2 cellular contexts compared by ENCODE assay signal in the genomic region with DNA sequence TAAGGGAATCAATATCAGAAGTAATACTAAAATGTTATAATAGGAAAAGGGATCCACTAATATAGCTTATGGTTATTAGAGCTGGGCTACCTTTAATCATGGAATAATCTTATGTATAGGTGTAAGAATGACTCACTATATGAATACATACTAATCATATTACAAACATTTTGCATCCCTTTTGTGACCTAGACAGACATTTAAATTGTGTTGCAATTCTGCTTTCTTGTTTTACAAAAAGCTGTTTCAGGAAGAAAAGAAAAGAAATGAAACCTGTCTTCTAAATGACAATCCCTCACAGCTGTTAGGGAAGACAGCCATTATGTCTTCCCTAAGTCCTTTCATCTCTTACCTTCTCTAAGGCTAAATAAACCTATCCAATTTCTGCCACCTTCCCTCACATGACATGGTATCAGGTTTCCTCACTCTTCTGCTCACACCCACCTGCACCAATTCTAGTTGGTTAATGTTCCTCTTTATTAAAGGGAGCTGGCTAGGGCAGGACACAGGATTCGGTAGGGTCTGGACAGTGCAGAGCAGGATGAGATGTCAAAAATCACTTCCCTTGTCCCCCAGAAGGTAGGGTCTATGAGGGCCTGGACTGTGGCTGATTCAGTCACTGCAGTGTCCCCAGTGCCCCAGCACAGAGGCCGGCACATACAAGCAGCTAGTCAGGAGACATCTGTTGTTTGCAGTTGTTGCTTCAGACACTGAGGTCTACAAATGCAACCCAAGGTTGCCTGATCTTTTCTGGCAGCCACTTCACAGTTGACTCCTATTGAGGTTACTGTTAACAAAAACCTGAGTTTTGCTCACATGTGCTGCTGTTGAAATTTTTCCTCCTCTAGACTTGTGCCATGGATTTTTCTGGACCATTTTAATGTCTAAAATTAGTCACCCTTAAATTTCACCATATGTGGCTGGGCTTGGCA.
A peak's percentile ranks its signal among the peaks of the same experiment; 100 is the strongest.
TF ChIP-seq lines count a peak whose summit lies in the region.

No MANE protein-coding gene starts in this region.

TF ChIP-seq in GM23338, 12 proteins besides CTCF, POLR2A, EP300 and RAD21:
- TF ChIP-seq CREB1 (CRISPR knock-in tag; IDR thresholded peaks at IDR 0.05; ENCODE audit: low read depth) (no peak), NANOG (IDR thresholded peaks at IDR 0.05; ENCODE audit: borderline replicate concordance) (peak; percentile 36; the same call in 1 of the 2 replicates)
- TF ChIP-seq, protein P1, sequence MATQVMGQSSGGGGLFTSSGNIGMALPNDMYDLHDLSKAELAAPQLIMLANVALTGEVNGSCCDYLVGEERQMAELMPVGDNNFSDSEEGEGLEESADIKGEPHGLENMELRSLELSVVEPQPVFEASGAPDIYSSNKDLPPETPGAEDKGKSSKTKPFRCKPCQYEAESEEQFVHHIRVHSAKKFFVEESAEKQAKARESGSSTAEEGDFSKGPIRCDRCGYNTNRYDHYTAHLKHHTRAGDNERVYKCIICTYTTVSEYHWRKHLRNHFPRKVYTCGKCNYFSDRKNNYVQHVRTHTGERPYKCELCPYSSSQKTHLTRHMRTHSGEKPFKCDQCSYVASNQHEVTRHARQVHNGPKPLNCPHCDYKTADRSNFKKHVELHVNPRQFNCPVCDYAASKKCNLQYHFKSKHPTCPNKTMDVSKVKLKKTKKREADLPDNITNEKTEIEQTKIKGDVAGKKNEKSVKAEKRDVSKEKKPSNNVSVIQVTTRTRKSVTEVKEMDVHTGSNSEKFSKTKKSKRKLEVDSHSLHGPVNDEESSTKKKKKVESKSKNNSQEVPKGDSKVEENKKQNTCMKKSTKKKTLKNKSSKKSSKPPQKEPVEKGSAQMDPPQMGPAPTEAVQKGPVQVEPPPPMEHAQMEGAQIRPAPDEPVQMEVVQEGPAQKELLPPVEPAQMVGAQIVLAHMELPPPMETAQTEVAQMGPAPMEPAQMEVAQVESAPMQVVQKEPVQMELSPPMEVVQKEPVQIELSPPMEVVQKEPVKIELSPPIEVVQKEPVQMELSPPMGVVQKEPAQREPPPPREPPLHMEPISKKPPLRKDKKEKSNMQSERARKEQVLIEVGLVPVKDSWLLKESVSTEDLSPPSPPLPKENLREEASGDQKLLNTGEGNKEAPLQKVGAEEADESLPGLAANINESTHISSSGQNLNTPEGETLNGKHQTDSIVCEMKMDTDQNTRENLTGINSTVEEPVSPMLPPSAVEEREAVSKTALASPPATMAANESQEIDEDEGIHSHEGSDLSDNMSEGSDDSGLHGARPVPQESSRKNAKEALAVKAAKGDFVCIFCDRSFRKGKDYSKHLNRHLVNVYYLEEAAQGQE (IDR thresholded peaks at IDR 0.05; ENCODE audit: unreplicated experiment), result no peak

TF ChIP-seq in GM12878, 131 proteins besides CTCF, POLR2A, EP300 and RAD21:
- TF ChIP-seq MYC (IDR thresholded peaks at IDR 0.05; ENCODE audit: insufficient read depth, insufficient read length, insufficient replicate concordance, low read length, severe bottlenecking) (no peak), STAT1 (conservative IDR thresholded peaks at IDR 0.05) (no peak), GATAD2B (conservative IDR thresholded peaks at IDR 0.05; ENCODE audit: low read depth) (no peak), NFXL1 (IDR thresholded peaks at IDR 0.05; ENCODE audit: borderline replicate concordance) (no peak), CEBPB (IDR thresholded peaks at IDR 0.05; ENCODE audit: borderline replicate concordance in 1 of 2, low read depth in 2 of 2, low read length in 2 of 2) (no peak), MXI1 (IDR thresholded peaks at IDR 0.05; ENCODE audit: low read depth, low read length) (no peak), SIN3A (IDR thresholded peaks at IDR 0.05; ENCODE audit: low read depth, low read length) (no peak), ESRRA (IDR thresholded peaks at IDR 0.05; ENCODE audit: low read length) (no peak), YY1 (IDR thresholded peaks at IDR 0.05; ENCODE audit: low read depth, low read length) (no peak), CREM (IDR thresholded peaks at IDR 0.05; ENCODE audit: low read depth) (no peak), SUPT20H (IDR thresholded peaks at IDR 0.05; ENCODE audit: borderline replicate concordance, control insufficient read depth, low read depth, low read length) (no peak), NR2C2 (IDR thresholded peaks at IDR 0.05; ENCODE audit: borderline replicate concordance, control insufficient read depth, insufficient read length, low read depth) (no peak), RBBP5 (conservative IDR thresholded peaks at IDR 0.05) (no peak), EZH2 (IDR thresholded peaks at IDR 0.05; ENCODE audit: borderline replicate concordance, control insufficient read depth, low read depth, low read length) (no peak)
- TF ChIP-seq, protein P2, sequence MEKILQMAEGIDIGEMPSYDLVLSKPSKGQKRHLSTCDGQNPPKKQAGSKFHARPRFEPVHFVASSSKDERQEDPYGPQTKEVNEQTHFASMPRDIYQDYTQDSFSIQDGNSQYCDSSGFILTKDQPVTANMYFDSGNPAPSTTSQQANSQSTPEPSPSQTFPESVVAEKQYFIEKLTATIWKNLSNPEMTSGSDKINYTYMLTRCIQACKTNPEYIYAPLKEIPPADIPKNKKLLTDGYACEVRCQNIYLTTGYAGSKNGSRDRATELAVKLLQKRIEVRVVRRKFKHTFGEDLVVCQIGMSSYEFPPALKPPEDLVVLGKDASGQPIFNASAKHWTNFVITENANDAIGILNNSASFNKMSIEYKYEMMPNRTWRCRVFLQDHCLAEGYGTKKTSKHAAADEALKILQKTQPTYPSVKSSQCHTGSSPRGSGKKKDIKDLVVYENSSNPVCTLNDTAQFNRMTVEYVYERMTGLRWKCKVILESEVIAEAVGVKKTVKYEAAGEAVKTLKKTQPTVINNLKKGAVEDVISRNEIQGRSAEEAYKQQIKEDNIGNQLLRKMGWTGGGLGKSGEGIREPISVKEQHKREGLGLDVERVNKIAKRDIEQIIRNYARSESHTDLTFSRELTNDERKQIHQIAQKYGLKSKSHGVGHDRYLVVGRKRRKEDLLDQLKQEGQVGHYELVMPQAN (conservative IDR thresholded peaks at IDR 0.05), result no peak
- TF ChIP-seq, protein P3, sequence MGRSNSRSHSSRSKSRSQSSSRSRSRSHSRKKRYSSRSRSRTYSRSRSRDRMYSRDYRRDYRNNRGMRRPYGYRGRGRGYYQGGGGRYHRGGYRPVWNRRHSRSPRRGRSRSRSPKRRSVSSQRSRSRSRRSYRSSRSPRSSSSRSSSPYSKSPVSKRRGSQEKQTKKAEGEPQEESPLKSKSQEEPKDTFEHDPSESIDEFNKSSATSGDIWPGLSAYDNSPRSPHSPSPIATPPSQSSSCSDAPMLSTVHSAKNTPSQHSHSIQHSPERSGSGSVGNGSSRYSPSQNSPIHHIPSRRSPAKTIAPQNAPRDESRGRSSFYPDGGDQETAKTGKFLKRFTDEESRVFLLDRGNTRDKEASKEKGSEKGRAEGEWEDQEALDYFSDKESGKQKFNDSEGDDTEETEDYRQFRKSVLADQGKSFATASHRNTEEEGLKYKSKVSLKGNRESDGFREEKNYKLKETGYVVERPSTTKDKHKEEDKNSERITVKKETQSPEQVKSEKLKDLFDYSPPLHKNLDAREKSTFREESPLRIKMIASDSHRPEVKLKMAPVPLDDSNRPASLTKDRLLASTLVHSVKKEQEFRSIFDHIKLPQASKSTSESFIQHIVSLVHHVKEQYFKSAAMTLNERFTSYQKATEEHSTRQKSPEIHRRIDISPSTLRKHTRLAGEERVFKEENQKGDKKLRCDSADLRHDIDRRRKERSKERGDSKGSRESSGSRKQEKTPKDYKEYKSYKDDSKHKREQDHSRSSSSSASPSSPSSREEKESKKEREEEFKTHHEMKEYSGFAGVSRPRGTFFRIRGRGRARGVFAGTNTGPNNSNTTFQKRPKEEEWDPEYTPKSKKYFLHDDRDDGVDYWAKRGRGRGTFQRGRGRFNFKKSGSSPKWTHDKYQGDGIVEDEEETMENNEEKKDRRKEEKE (IDR thresholded peaks at IDR 0.05), result no peak
- TF ChIP-seq, protein P4, sequence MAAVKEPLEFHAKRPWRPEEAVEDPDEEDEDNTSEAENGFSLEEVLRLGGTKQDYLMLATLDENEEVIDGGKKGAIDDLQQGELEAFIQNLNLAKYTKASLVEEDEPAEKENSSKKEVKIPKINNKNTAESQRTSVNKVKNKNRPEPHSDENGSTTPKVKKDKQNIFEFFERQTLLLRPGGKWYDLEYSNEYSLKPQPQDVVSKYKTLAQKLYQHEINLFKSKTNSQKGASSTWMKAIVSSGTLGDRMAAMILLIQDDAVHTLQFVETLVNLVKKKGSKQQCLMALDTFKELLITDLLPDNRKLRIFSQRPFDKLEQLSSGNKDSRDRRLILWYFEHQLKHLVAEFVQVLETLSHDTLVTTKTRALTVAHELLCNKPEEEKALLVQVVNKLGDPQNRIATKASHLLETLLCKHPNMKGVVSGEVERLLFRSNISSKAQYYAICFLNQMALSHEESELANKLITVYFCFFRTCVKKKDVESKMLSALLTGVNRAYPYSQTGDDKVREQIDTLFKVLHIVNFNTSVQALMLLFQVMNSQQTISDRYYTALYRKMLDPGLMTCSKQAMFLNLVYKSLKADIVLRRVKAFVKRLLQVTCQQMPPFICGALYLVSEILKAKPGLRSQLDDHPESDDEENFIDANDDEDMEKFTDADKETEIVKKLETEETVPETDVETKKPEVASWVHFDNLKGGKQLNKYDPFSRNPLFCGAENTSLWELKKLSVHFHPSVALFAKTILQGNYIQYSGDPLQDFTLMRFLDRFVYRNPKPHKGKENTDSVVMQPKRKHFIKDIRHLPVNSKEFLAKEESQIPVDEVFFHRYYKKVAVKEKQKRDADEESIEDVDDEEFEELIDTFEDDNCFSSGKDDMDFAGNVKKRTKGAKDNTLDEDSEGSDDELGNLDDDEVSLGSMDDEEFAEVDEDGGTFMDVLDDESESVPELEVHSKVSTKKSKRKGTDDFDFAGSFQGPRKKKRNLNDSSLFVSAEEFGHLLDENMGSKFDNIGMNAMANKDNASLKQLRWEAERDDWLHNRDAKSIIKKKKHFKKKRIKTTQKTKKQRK (IDR thresholded peaks at IDR 0.05; ENCODE audit: low read depth, low read length), result no peak
- TF ChIP-seq, protein P5, sequence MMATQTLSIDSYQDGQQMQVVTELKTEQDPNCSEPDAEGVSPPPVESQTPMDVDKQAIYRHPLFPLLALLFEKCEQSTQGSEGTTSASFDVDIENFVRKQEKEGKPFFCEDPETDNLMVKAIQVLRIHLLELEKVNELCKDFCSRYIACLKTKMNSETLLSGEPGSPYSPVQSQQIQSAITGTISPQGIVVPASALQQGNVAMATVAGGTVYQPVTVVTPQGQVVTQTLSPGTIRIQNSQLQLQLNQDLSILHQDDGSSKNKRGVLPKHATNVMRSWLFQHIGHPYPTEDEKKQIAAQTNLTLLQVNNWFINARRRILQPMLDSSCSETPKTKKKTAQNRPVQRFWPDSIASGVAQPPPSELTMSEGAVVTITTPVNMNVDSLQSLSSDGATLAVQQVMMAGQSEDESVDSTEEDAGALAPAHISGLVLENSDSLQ (IDR thresholded peaks at IDR 0.05), result no peak
- TF ChIP-seq, protein P6, sequence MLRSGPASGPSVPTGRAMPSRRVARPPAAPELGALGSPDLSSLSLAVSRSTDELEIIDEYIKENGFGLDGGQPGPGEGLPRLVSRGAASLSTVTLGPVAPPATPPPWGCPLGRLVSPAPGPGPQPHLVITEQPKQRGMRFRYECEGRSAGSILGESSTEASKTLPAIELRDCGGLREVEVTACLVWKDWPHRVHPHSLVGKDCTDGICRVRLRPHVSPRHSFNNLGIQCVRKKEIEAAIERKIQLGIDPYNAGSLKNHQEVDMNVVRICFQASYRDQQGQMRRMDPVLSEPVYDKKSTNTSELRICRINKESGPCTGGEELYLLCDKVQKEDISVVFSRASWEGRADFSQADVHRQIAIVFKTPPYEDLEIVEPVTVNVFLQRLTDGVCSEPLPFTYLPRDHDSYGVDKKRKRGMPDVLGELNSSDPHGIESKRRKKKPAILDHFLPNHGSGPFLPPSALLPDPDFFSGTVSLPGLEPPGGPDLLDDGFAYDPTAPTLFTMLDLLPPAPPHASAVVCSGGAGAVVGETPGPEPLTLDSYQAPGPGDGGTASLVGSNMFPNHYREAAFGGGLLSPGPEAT (IDR thresholded peaks at IDR 0.05; ENCODE audit: low read depth), result no peak
